8 cellular contexts compared by ENCODE assay signal in the genomic region with DNA sequence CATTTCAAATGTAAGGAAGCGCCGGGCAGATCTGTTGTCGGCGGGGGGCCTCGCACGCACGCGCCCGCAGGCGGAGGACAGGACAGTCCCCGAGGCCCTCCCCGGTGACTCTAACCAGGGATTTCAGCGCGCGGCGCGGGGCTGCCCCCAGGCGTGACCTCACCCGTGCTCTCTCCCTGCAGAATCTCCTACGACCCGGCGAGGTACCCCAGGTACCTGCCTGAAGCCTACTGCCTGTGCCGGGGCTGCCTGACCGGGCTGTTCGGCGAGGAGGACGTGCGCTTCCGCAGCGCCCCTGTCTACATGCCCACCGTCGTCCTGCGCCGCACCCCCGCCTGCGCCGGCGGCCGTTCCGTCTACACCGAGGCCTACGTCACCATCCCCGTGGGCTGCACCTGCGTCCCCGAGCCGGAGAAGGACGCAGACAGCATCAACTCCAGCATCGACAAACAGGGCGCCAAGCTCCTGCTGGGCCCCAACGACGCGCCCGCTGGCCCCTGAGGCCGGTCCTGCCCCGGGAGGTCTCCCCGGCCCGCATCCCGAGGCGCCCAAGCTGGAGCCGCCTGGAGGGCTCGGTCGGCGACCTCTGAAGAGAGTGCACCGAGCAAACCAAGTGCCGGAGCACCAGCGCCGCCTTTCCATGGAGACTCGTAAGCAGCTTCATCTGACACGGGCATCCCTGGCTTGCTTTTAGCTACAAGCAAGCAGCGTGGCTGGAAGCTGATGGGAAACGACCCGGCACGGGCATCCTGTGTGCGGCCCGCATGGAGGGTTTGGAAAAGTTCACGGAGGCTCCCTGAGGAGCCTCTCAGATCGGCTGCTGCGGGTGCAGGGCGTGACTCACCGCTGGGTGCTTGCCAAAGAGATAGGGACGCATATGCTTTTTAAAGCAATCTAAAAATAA. TPM values are rescaled to one million over a fixed set of nuclear protein-coding genes. Genes with fewer than 3 reads are reported as not detected.
DNase-seq lines count a peak whose midpoint lies in the region; ATAC-seq and TF ChIP-seq lines count a peak whose summit lies in the region.

No MANE protein-coding gene starts in this region.

- H4K20me1 ChIP-seq in hepatocyte (ENCODE audit: insufficient read depth, poor library complexity, severe bottlenecking), result no peaks in the 10 kb centered on the region

- in situ Hi-C loops in astrocyte of the cerebellum (cut with HindIII; ENCODE audit: low sequenced_read_pairs), result loop anchor here (25.0 kb wide), 1 partner anchor 534 kb away; a partner anchor contains a TSS

- H3K4me3 ChIP-seq in ACC112 (ENCODE audit: low read depth, low read length) (peak overlapping the region; percentile 27), HEK293 (ENCODE audit: low read depth, low read length) (no peak overlapping the region), astrocyte of the cerebellum (ENCODE audit: low read depth, low read length) (peak overlapping the region; percentile 20), hepatocyte (peak overlapping the region; percentile 42), skeletal muscle tissue (ENCODE audit: low read length in 3 of 3) (peak overlapping the region; percentile 46 to 78 (median 68))

- ATAC-seq in GM19467 (IDR thresholded peaks at IDR 0.05; ENCODE audit: unreplicated experiment), result no peak

- TF ChIP-seq CTCF in HEK293 (tag by site-specific recombination; IDR thresholded peaks at IDR 0.05) (no peak), astrocyte of the cerebellum (IDR thresholded peaks at IDR 0.05; ENCODE audit: low read depth, low read length, missing control alignments) (no peak), hepatocyte (IDR thresholded peaks at IDR 0.05; ENCODE audit: poor library complexity) (peak; percentile 12)

- H3K79me2 ChIP-seq in ACC112 (ENCODE audit: control insufficient read depth, insufficient read depth, low read length, unreplicated experiment) (no peaks in the 10 kb centered on the region), hepatocyte (no peaks in the 10 kb centered on the region)

- CTCF ChIA-PET in HEK293 (lab: Yijun Ruan, JAX), result interaction anchor here (0.6 to 2.0 kb wide), 6 partner anchors 8 to 389 kb away, joined by 3 to 12 read pairs (median 3); no protein-coding TSS in a partner anchor

- POLR2A ChIA-PET in HEK293 (lab: Yijun Ruan, JAX), result no interaction called here

- H2AFZ ChIP-seq in ACC112 (ENCODE audit: low read length, unreplicated experiment) (no peak overlapping the region), hepatocyte (peak overlapping the region; percentile 63)

- H3K36me3 ChIP-seq in ACC112 (ENCODE audit: insufficient read depth, low read length) (no peaks in the 10 kb centered on the region), HEK293 (ENCODE audit: control insufficient read depth in 2 of 2, insufficient read depth in 1 of 2, low read length in 2 of 2) (no peaks in the 10 kb centered on the region), hepatocyte (replicated peaks; ENCODE audit: insufficient read depth, low read depth) (no peaks in the 10 kb centered on the region), skeletal muscle tissue (ENCODE audit: control insufficient read depth in 3 of 3, insufficient read depth in 3 of 3, low read length in 3 of 3) (peaks cover 0 to 8% (median 7%) of the 10 kb centered on the region in 3 donors)

- H3K9me3 ChIP-seq in HEK293 (ENCODE audit: control insufficient read depth, insufficient read depth, low read depth, low read length), result no peaks in the 10 kb centered on the region
- H3K9me3 ChIP-seq in hepatocyte (ENCODE audit: low read depth), result no peaks in the 10 kb centered on the region
- H3K9me3 ChIP-seq in skeletal muscle tissue (ENCODE audit: control insufficient read depth in 3 of 3, low read length in 3 of 3), result no peaks in the 10 kb centered on the region

- peak overlapping the region; percentile 96 for H3K4me2 ChIP-seq in hepatocyte

- peak overlapping the region; percentile 56 to 92 (median 68) for H3K9ac ChIP-seq in skeletal muscle tissue (ENCODE audit: low read depth in 1 of 3, low read length in 3 of 3)

- H3K9me2 ChIP-seq in hepatocyte (replicated peaks; ENCODE audit: insufficient read depth), result no peaks in the 10 kb centered on the region

- H3K27me3 ChIP-seq in ACC112 (ENCODE audit: insufficient read depth, low read length), result no peaks in the 10 kb centered on the region
- H3K27me3 ChIP-seq in hepatocyte, result peaks cover 10% of the 10 kb centered on the region
- peaks cover 0 to 3% (median 0%) of the 10 kb centered on the region in 3 donors for H3K27me3 ChIP-seq in skeletal muscle tissue (ENCODE audit: control insufficient read depth in 3 of 3, insufficient read depth in 3 of 3, low read length in 3 of 3)

- H3K4me1 ChIP-seq in ACC112 (ENCODE audit: control insufficient read depth, insufficient read depth, low read length, unreplicated experiment) (peaks cover 7% of the 10 kb centered on the region), HEK293 (ENCODE audit: control insufficient read depth, insufficient read depth, low read length) (peaks cover 6% of the 10 kb centered on the region), hepatocyte (ENCODE audit: insufficient read depth) (peaks cover 3% of the 10 kb centered on the region), skeletal muscle tissue (ENCODE audit: control insufficient read depth in 3 of 3, insufficient read depth in 3 of 3, low read length in 3 of 3) (peaks cover 22 to 37% (median 30%) of the 10 kb centered on the region in 3 donors)

- no peak overlapping the region for H3K27ac ChIP-seq in ACC112 (ENCODE audit: low read depth, low read length)
- no peak overlapping the region for H3K27ac ChIP-seq in HEK293 (ENCODE audit: extremely low read depth, low read depth, low read length)
- no peak overlapping the region for H3K27ac ChIP-seq in hepatocyte
- H3K27ac ChIP-seq in skeletal muscle tissue (ENCODE audit: low read depth, low read length), result peak overlapping the region; percentile 97

- DNase-seq in astrocyte of the cerebellum (ENCODE audit: low read depth) (peak; percentile 24), hepatocyte (ENCODE audit: low spot score) (peak; percentile 57), SW480 (ENCODE audit: low spot score) (no peak)
- no peak for DNase-seq in effector CD8-positive, alpha-beta T cell (lab: John Stamatoyannopoulos, UW)

- WGBS in hepatocyte (ENCODE audit: low lambda C conversion rate, missing lambda C conversion rate), result 15% methylated on average over 75 of the region's 81 CpGs

TF ChIP-seq in HEK293, 187 proteins besides CTCF, POLR2A, EP300 and RAD21:
- peak; percentile 59 for TF ChIP-seq OSR2 (tag by site-specific recombination; IDR thresholded peaks at IDR 0.05)
- TF ChIP-seq, protein P1, sequence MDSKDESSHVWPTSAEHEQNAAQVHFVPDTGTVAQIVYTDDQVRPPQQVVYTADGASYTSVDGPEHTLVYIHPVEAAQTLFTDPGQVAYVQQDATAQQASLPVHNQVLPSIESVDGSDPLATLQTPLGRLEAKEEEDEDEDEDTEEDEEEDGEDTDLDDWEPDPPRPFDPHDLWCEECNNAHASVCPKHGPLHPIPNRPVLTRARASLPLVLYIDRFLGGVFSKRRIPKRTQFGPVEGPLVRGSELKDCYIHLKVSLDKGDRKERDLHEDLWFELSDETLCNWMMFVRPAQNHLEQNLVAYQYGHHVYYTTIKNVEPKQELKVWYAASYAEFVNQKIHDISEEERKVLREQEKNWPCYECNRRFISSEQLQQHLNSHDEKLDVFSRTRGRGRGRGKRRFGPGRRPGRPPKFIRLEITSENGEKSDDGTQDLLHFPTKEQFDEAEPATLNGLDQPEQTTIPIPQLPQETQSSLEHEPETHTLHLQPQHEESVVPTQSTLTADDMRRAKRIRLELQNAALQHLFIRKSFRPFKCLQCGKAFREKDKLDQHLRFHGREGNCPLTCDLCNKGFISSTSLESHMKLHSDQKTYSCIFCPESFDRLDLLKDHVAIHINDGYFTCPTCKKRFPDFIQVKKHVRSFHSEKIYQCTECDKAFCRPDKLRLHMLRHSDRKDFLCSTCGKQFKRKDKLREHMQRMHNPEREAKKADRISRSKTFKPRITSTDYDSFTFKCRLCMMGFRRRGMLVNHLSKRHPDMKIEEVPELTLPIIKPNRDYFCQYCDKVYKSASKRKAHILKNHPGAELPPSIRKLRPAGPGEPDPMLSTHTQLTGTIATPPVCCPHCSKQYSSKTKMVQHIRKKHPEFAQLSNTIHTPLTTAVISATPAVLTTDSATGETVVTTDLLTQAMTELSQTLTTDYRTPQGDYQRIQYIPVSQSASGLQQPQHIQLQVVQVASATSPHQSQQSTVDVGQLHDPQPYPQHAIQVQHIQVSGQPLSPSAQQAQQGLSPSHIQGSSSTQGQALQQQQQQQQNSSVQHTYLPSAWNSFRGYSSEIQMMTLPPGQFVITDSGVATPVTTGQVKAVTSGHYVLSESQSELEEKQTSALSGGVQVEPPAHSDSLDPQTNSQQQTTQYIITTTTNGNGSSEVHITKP (tag by site-specific recombination; IDR thresholded peaks at IDR 0.05), result no peak

RNA-seq across cellular contexts. Expression of a gene that starts 18.2 kb away (rescaled TPM):
- total RNA-seq in hepatocyte, result 3.5 and 3.7 TPM in 2 replicates
- 11.0 and 12.3 TPM in 2 replicates for polyA plus RNA-seq in hepatocyte
- 7.3 TPM for total RNA-seq in skeletal muscle tissue

RNA-seq across cellular contexts. Expression of a gene that starts 52.1 kb away (rescaled TPM):
- total RNA-seq in hepatocyte (9.2 TPM in 2 replicates), skeletal muscle tissue (13.6 TPM)
- polyA plus RNA-seq in hepatocyte, result 13.6 and 21.1 TPM in 2 replicates

Comparison
In these comparisons a context has a peak if more than half of its experiments do, and no peak if none do; other contexts are left out.
1. DNase-seq: peak in astrocyte of the cerebellum (single experiment) and hepatocyte (single experiment); none in effector CD8-positive, alpha-beta T cell (single experiment) and SW480 (single experiment).